Comparison of ENCODE assay signal across 1 cellular context in the genomic region with DNA sequence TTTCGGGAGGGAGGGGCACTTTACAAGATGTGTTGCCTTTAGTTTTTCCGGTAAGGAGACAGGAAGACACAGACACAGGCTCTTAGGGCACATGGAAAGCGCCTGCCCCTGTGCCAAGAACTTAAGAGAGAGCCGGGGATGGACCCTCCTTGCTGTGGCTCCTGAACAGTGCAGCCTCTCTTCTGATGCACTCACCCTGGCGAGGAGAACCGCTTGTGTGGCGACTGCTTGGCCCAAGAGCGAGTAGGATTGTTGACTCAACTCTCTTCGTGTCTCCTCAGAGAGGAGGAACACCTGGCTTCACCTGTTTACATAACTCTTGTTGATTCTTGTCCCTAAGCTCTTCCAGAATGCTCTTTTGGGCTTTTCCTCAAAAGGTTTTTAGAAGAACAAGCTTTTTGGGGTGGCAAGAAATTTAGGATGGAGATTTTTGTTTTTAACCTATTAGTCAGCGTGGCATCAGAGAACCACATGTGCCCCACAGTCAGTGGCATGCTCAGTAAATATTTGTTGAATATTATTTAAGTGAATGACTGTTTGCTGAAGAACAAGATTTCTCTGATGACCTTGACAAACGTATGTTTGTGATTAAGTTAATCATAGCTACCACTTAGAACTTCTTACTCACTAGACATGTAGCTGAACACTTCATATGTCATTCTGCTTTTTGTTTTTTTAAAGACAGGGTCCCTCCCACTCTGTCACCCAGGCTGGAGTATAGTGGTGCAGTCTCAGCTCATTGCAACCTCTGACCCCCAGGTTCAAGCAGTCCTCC.
TF ChIP-seq lines count a peak whose summit lies in the region.

No MANE protein-coding gene starts in this region.

TF ChIP-seq in A549, 52 proteins besides CTCF, POLR2A, EP300 and RAD21 (continued from another document):
- TF ChIP-seq, protein P1, sequence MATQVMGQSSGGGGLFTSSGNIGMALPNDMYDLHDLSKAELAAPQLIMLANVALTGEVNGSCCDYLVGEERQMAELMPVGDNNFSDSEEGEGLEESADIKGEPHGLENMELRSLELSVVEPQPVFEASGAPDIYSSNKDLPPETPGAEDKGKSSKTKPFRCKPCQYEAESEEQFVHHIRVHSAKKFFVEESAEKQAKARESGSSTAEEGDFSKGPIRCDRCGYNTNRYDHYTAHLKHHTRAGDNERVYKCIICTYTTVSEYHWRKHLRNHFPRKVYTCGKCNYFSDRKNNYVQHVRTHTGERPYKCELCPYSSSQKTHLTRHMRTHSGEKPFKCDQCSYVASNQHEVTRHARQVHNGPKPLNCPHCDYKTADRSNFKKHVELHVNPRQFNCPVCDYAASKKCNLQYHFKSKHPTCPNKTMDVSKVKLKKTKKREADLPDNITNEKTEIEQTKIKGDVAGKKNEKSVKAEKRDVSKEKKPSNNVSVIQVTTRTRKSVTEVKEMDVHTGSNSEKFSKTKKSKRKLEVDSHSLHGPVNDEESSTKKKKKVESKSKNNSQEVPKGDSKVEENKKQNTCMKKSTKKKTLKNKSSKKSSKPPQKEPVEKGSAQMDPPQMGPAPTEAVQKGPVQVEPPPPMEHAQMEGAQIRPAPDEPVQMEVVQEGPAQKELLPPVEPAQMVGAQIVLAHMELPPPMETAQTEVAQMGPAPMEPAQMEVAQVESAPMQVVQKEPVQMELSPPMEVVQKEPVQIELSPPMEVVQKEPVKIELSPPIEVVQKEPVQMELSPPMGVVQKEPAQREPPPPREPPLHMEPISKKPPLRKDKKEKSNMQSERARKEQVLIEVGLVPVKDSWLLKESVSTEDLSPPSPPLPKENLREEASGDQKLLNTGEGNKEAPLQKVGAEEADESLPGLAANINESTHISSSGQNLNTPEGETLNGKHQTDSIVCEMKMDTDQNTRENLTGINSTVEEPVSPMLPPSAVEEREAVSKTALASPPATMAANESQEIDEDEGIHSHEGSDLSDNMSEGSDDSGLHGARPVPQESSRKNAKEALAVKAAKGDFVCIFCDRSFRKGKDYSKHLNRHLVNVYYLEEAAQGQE (IDR thresholded peaks at IDR 0.05) = no peak
- TF ChIP-seq ZSCAN20 (CRISPR knock-in tag; IDR thresholded peaks at IDR 0.05) = no peak
- no peak for TF ChIP-seq JUN (IDR thresholded peaks at IDR 0.05)
- TF ChIP-seq BHLHE40 (IDR thresholded peaks at IDR 0.05; ENCODE audit: low read depth, low read length) = no peak
- TF ChIP-seq RARB (CRISPR knock-in tag; IDR thresholded peaks at IDR 0.05) = no peak
TF ChIP-seq in A549: peak in this region for 0.
